In genomic region chr1:27584453-27584852, GRCh38 we compare ENCODE assay signal across 18 cellular contexts. TPM values are rescaled to one million over a fixed set of nuclear protein-coding genes. Genes with fewer than 3 reads are reported as not detected.
DNase-seq lines count a peak whose midpoint lies in the region; ATAC-seq and TF ChIP-seq lines count a peak whose summit lies in the region.
"Had no signal": no experiment of that assay in that cellular context is flagged by ENCODE, and none has a peak within 500 bp of the region (broad histone marks: within the 10 kb centered on the region; RNA-seq: fewer than 3 reads in every experiment).

No MANE protein-coding gene starts in this region.

- H3K4me1 Mint-ChIP-seq in endothelial cell (ENCODE audit: unreplicated experiment): no peaks in the 10 kb centered on the region

- DNase-seq in left ventricle myocardium inferior: no peak
- no peak for DNase-seq in cardiac septum (ENCODE audit: low spot score)
- no peak for DNase-seq in endothelial cell (ENCODE audit: low spot score)
- no peak for DNase-seq in vagina (ENCODE audit: extremely low spot score in 2 of 2)
- no peak for DNase-seq in NCI-H128 (lab: John Stamatoyannopoulos, UW; ENCODE audit: unreplicated experiment)
- DNase-seq in activated gamma-delta T cell (lab: John Stamatoyannopoulos, UW): no peak
- no peak for DNase-seq in COR-L47 (lab: John Stamatoyannopoulos, UW)
- DNase-seq: ACHN; Calu3; CD4-positive, CD25-positive, alpha-beta regulatory T cell; DMS 273 treated with DMSO at 0.1 percent for 48 hours; HCEC 1CT; HFFc6 had no signal

- H3K9me3 ChIP-seq in left ventricle myocardium inferior (replicated peaks) (no peaks in the 10 kb centered on the region), gastroesophageal sphincter (no peaks in the 10 kb centered on the region), vagina (no peaks in the 10 kb centered on the region)
- H3K9me3 ChIP-seq: BLaER1 treated with 17β-estradiol and CSF1 and Interleukin-3, amounts not matched to agents 10 nM and 100 nM had no signal

- intact Hi-C loops in left ventricle myocardium inferior (cut with micrococcal nuclease) (no loop called here), cardiac septum (cut with DNase I) (no loop called here), vagina (cut with DNase I) (no loop called here)

- TF ChIP-seq POLR2A in gastroesophageal sphincter (IDR thresholded peaks at IDR 0.05) (no peak), vagina (IDR thresholded peaks at IDR 0.05) (no peak)

- H3K27ac ChIP-seq in left ventricle myocardium inferior (replicated peaks) (peak overlapping the region; percentile 30), gastroesophageal sphincter (peak overlapping the region in 3 of 4 donors; percentile 25 to 89 (median 49)), vagina (peak overlapping the region; percentile 49)
- H3K27ac ChIP-seq: BLaER1 treated with 17β-estradiol and CSF1 and Interleukin-3, amounts not matched to agents 10 nM and 100 nM had no signal

- H3K27me3 ChIP-seq in left ventricle myocardium inferior (ENCODE audit: low read depth) (no peaks in the 10 kb centered on the region), gastroesophageal sphincter (no peaks in the 10 kb centered on the region), vagina (no peaks in the 10 kb centered on the region)
- H3K27me3 ChIP-seq: BLaER1 treated with 17β-estradiol and CSF1 and Interleukin-3, amounts not matched to agents 10 nM and 100 nM had no signal

- H3K4me3 ChIP-seq in left ventricle myocardium inferior (no peak overlapping the region), gastroesophageal sphincter (no peak overlapping the region), vagina (no peak overlapping the region)
- H3K4me3 ChIP-seq: BLaER1 treated with 17β-estradiol and CSF1 and Interleukin-3, amounts not matched to agents 10 nM and 100 nM had no signal

- H3K36me3 ChIP-seq in left ventricle myocardium inferior (no peaks in the 10 kb centered on the region), gastroesophageal sphincter (peaks cover 0 to 8% of the 10 kb centered on the region in 2 donors), vagina (no peaks in the 10 kb centered on the region)

- H3K4me1 ChIP-seq in left ventricle myocardium inferior: peaks cover 100% of the 10 kb centered on the region
- peaks cover 0 to 97% (median 22%) of the 10 kb centered on the region in 3 donors for H3K4me1 ChIP-seq in gastroesophageal sphincter
- peaks cover 50% of the 10 kb centered on the region for H3K4me1 ChIP-seq in vagina

- no peak overlapping the region for H3K4me3 Mint-ChIP-seq in endothelial cell (ENCODE audit: unreplicated experiment)
- H3K4me3 Mint-ChIP-seq: CD4-positive, CD25-positive, alpha-beta regulatory T cell; HFFc6 had no signal

- TF ChIP-seq EP300 in gastroesophageal sphincter (IDR thresholded peaks at IDR 0.05): no peak

- peaks cover 3% of the 10 kb centered on the region for H3K27me3 Mint-ChIP-seq in endothelial cell (ENCODE audit: unreplicated experiment)
- H3K27me3 Mint-ChIP-seq: CD4-positive, CD25-positive, alpha-beta regulatory T cell had no signal

- no peak for TF ChIP-seq CTCF in left ventricle myocardium inferior (IDR thresholded peaks at IDR 0.05; ENCODE audit: borderline replicate concordance)
- TF ChIP-seq CTCF in endothelial cell (IDR thresholded peaks at IDR 0.05; ENCODE audit: unreplicated experiment): no peak
- no peak for TF ChIP-seq CTCF in gastroesophageal sphincter (IDR thresholded peaks at IDR 0.05)
- TF ChIP-seq CTCF in vagina (IDR thresholded peaks at IDR 0.05): no peak

- peak overlapping the region; percentile 33 for H3K27ac Mint-ChIP-seq in endothelial cell (ENCODE audit: unreplicated experiment)
- H3K27ac Mint-ChIP-seq: HFFc6 had no signal

- 100% methylated on average over 1 of the region's 3 CpGs; no CpG with 5 or more reads in 1 of the 2 donors for WGBS in gastroesophageal sphincter (ENCODE audit: low coverage in 1 of 2), 2 donors

- peaks cover 9% of the 10 kb centered on the region for H3K36me3 Mint-ChIP-seq in endothelial cell (ENCODE audit: low read depth, unreplicated experiment)

- no peaks in the 10 kb centered on the region for H3K9me3 Mint-ChIP-seq in endothelial cell (ENCODE audit: unreplicated experiment)
- H3K9me3 Mint-ChIP-seq: CD4-positive, CD25-positive, alpha-beta regulatory T cell; HFFc6 had no signal

- ATAC-seq in gastroesophageal sphincter: no peak

RNA-seq across cellular contexts. Expression of gene AHDC1, which starts 19.5 kb away (rescaled TPM):
- total RNA-seq in left ventricle myocardium inferior (40.1 TPM), cardiac septum (57.7 TPM), endothelial cell (ENCODE audit: unreplicated experiment) (48.0 TPM), gastroesophageal sphincter (10 to 100 TPM; 18.2 to 50.3 (median 27.7) TPM), vagina (62.4 TPM)

RNA-seq across cellular contexts. Expression of gene FGR, which starts 50.5 kb away (rescaled TPM):
- total RNA-seq in left ventricle myocardium inferior: 3.5 TPM
- 3.8 TPM for total RNA-seq in cardiac septum
- 0.46 TPM for total RNA-seq in endothelial cell (ENCODE audit: unreplicated experiment)
- total RNA-seq in gastroesophageal sphincter: 10 to 100 TPM in 3 of 4 donors, 1 to 10 TPM in 1; 9.2 to 17.8 (median 10.1) TPM
- total RNA-seq in vagina: 18.4 TPM
- total RNA-seq: A172, Calu3, Daoy, H4, HFFc6 had no signal
